15 cellular contexts compared by ENCODE assay signal in genomic region chr4:153434190-153434589, GRCh38. TPM values are rescaled to one million over a fixed set of nuclear protein-coding genes. Genes with fewer than 3 reads are reported as not detected.
DNase-seq lines count a peak whose midpoint lies in the region; TF ChIP-seq lines count a peak whose summit lies in the region.
"Had no signal": no experiment of that assay in that cellular context is flagged by ENCODE, and none has a peak within 500 bp of the region (broad histone marks: within the 10 kb centered on the region; RNA-seq: fewer than 3 reads in every experiment).

No MANE protein-coding gene starts in this region.

- peaks cover 71% of the 10 kb centered on the region for H3K4me1 Mint-ChIP-seq in activated CD4-positive, alpha-beta T cell treated with anti-CD3 and anti-CD28 coated beads, Interleukin-2, amount 10 ng/mL, durations not matched to agents 7 days and 5 days
- peaks cover 27 to 45% (median 38%) of the 10 kb centered on the region in 3 donors for H3K4me1 Mint-ChIP-seq in IgD-negative memory B cell
- peaks cover 48% of the 10 kb centered on the region for H3K4me1 Mint-ChIP-seq in activated T-helper 1 cell treated with anti-CD3 and anti-CD28 coated beads, Interleukin-12 subunit alpha, Interleukin-12 subunit beta, Interleukin-2, Interleukin-4 antibody, amounts not matched to agents 30 ng/mL and 10 ng/mL and 1 ng/mL, durations not matched to agents 14 hours and 24 hours and 36 hours (ENCODE audit: low read depth)
- H3K4me1 Mint-ChIP-seq in neural crest cell, result peaks cover 5% of the 10 kb centered on the region

- CTCF ChIA-PET in activated CD4-positive, alpha-beta T cell treated with anti-CD3 and anti-CD28 coated beads, Interleukin-2, amount 10 ng/mL, durations not matched to agents 7 days and 5 days (lab: Charles Lee), result interaction anchor here (1.5 to 2.1 kb wide), 2 partner anchors 13 to 140 kb away, joined by 5 to 8 read pairs; no protein-coding TSS in a partner anchor

- intact Hi-C loops in activated T-helper 1 cell treated with anti-CD3 and anti-CD28 coated beads, Interleukin-12 subunit alpha, Interleukin-12 subunit beta, Interleukin-2, Interleukin-4 antibody, amounts not matched to agents 30 ng/mL and 10 ng/mL and 1 ng/mL, durations not matched to agents 14 hours and 24 hours and 36 hours (cut with micrococcal nuclease), result loop anchor here (5.0 kb wide), 1 partner anchor 282 kb away; no protein-coding TSS in a partner anchor

- peak overlapping the region; percentile 97 for H3K27ac Mint-ChIP-seq in activated CD4-positive, alpha-beta T cell treated with anti-CD3 and anti-CD28 coated beads, Interleukin-2, amount 10 ng/mL, durations not matched to agents 7 days and 5 days
- H3K27ac Mint-ChIP-seq in IgD-negative memory B cell, result peak overlapping the region; percentile 85 to 96 (median 95)
- H3K27ac Mint-ChIP-seq in activated T-helper 1 cell treated with anti-CD3 and anti-CD28 coated beads, Interleukin-12 subunit alpha, Interleukin-12 subunit beta, Interleukin-2, Interleukin-4 antibody, amounts not matched to agents 30 ng/mL and 10 ng/mL and 1 ng/mL, durations not matched to agents 14 hours and 24 hours and 36 hours, result peak overlapping the region; percentile 4
- peak overlapping the region; percentile 48 for H3K27ac Mint-ChIP-seq in neural crest cell (ENCODE audit: unreplicated experiment)

- DNase-seq in activated CD4-positive, alpha-beta T cell treated with anti-CD3 and anti-CD28 coated beads, Interleukin-2, amount 10 ng/mL, durations not matched to agents 7 days and 5 days, result no peak
- no peak for DNase-seq in activated CD4-positive, alpha-beta T cell treated with anti-CD3 and anti-CD28 coated beads, Interleukin-2, amount 50 U/mL, for 4 hours
- no peak for DNase-seq in activated T-helper 1 cell treated with anti-CD3 and anti-CD28 coated beads, Interleukin-12 subunit alpha, Interleukin-12 subunit beta, Interleukin-2, Interleukin-4 antibody, amounts not matched to agents 30 ng/mL and 10 ng/mL and 1 ng/mL, durations not matched to agents 14 hours and 24 hours and 36 hours (ENCODE audit: low spot score)
- DNase-seq in neural crest cell (ENCODE audit: low read depth, low spot score) (no peak), NCI-H524 (lab: John Stamatoyannopoulos, UW) (no peak), NCI-H187 (lab: John Stamatoyannopoulos, UW) (no peak), COLO668 (lab: John Stamatoyannopoulos, UW; ENCODE audit: unreplicated experiment) (no peak)
- DNase-seq: Caco-2; dorsolateral prefrontal cortex; NCI-H2029 treated with DMSO at 0.1 percent for 48 hours; NCI-H526; PC-9; stimulated activated CD4-positive, alpha-beta T cell treated with anti-CD3 and anti-CD28 coated beads, Interleukin-12 subunit alpha, Interleukin-12 subunit beta, amount 100 ng/mL, for 4 hours; stomach had no signal

- POLR2A ChIA-PET in activated CD4-positive, alpha-beta T cell treated with anti-CD3 and anti-CD28 coated beads, Interleukin-2, amount 10 ng/mL, durations not matched to agents 7 days and 5 days (lab: Charles Lee), result no interaction called here

- H3K4me3 Mint-ChIP-seq in activated CD4-positive, alpha-beta T cell treated with anti-CD3 and anti-CD28 coated beads, Interleukin-2, amount 10 ng/mL, durations not matched to agents 7 days and 5 days, result peak overlapping the region; percentile 78
- peak overlapping the region; percentile 79 to 96 (median 88) for H3K4me3 Mint-ChIP-seq in IgD-negative memory B cell
- peak overlapping the region; percentile 76 for H3K4me3 Mint-ChIP-seq in activated T-helper 1 cell treated with anti-CD3 and anti-CD28 coated beads, Interleukin-12 subunit alpha, Interleukin-12 subunit beta, Interleukin-2, Interleukin-4 antibody, amounts not matched to agents 30 ng/mL and 10 ng/mL and 1 ng/mL, durations not matched to agents 14 hours and 24 hours and 36 hours
- H3K4me3 Mint-ChIP-seq in neural crest cell, result no peak overlapping the region

- H3K9me3 Mint-ChIP-seq in activated CD4-positive, alpha-beta T cell treated with anti-CD3 and anti-CD28 coated beads, Interleukin-2, amount 10 ng/mL, durations not matched to agents 7 days and 5 days, result no peaks in the 10 kb centered on the region
- H3K9me3 Mint-ChIP-seq in IgD-negative memory B cell (no peaks in the 10 kb centered on the region), neural crest cell (no peaks in the 10 kb centered on the region)
- no peaks in the 10 kb centered on the region for H3K9me3 Mint-ChIP-seq in activated T-helper 1 cell treated with anti-CD3 and anti-CD28 coated beads, Interleukin-12 subunit alpha, Interleukin-12 subunit beta, Interleukin-2, Interleukin-4 antibody, amounts not matched to agents 30 ng/mL and 10 ng/mL and 1 ng/mL, durations not matched to agents 14 hours and 24 hours and 36 hours

- peaks cover 4% of the 10 kb centered on the region for H3K36me3 Mint-ChIP-seq in activated CD4-positive, alpha-beta T cell treated with anti-CD3 and anti-CD28 coated beads, Interleukin-2, amount 10 ng/mL, durations not matched to agents 7 days and 5 days (ENCODE audit: low read depth)
- H3K36me3 Mint-ChIP-seq in IgD-negative memory B cell (no peaks in the 10 kb centered on the region), neural crest cell (ENCODE audit: low read depth) (no peaks in the 10 kb centered on the region)
- peaks cover 2% of the 10 kb centered on the region for H3K36me3 Mint-ChIP-seq in activated T-helper 1 cell treated with anti-CD3 and anti-CD28 coated beads, Interleukin-12 subunit alpha, Interleukin-12 subunit beta, Interleukin-2, Interleukin-4 antibody, amounts not matched to agents 30 ng/mL and 10 ng/mL and 1 ng/mL, durations not matched to agents 14 hours and 24 hours and 36 hours (ENCODE audit: low read depth)

- no peaks in the 10 kb centered on the region for H3K27me3 Mint-ChIP-seq in activated CD4-positive, alpha-beta T cell treated with anti-CD3 and anti-CD28 coated beads, Interleukin-2, amount 10 ng/mL, durations not matched to agents 7 days and 5 days
- H3K27me3 Mint-ChIP-seq in IgD-negative memory B cell (no peaks in the 10 kb centered on the region), neural crest cell (ENCODE audit: low read depth) (no peaks in the 10 kb centered on the region)
- peaks cover 4% of the 10 kb centered on the region for H3K27me3 Mint-ChIP-seq in activated T-helper 1 cell treated with anti-CD3 and anti-CD28 coated beads, Interleukin-12 subunit alpha, Interleukin-12 subunit beta, Interleukin-2, Interleukin-4 antibody, amounts not matched to agents 30 ng/mL and 10 ng/mL and 1 ng/mL, durations not matched to agents 14 hours and 24 hours and 36 hours (ENCODE audit: insufficient read depth)

- no peak for TF ChIP-seq CTCF in neural crest cell (conservative IDR thresholded peaks at IDR 0.05)

RNA-seq across cellular contexts. Expression of gene TMEM131L, which starts 32.0 kb away (rescaled TPM):
- total RNA-seq in activated CD4-positive, alpha-beta T cell treated with anti-CD3 and anti-CD28 coated beads, Interleukin-2, amount 10 ng/mL, durations not matched to agents 7 days and 5 days, result 10 to 100 TPM; 49.3 to 56.0 TPM
- polyA plus RNA-seq in IgD-negative memory B cell, result 48.4 TPM
- 39.5 and 42.2 TPM in 2 replicates for total RNA-seq in activated T-helper 1 cell treated with anti-CD3 and anti-CD28 coated beads, Interleukin-12 subunit alpha, Interleukin-12 subunit beta, Interleukin-2, Interleukin-4 antibody, amounts not matched to agents 30 ng/mL and 10 ng/mL and 1 ng/mL, durations not matched to agents 14 hours and 24 hours and 36 hours
- total RNA-seq in neural crest cell, result 36.1 and 36.6 TPM in 2 replicates

Comparison
In these comparisons a context has a peak if more than half of its experiments do, and no peak if none do; other contexts are left out.
1. H3K27ac Mint-ChIP-seq: peak in every context shown above with its lines; median percentile 97 in activated CD4-positive, alpha-beta T cell treated with anti-CD3 and anti-CD28 coated beads, Interleukin-2, amount 10 ng/mL, durations not matched to agents 7 days and 5 days; 95 in IgD-negative memory B cell; 48 in neural crest cell; 4 in activated T-helper 1 cell treated with anti-CD3 and anti-CD28 coated beads, Interleukin-12 subunit alpha, Interleukin-12 subunit beta, Interleukin-2, Interleukin-4 antibody, amounts not matched to agents 30 ng/mL and 10 ng/mL and 1 ng/mL, durations not matched to agents 14 hours and 24 hours and 36 hours.